In the genomic region with DNA sequence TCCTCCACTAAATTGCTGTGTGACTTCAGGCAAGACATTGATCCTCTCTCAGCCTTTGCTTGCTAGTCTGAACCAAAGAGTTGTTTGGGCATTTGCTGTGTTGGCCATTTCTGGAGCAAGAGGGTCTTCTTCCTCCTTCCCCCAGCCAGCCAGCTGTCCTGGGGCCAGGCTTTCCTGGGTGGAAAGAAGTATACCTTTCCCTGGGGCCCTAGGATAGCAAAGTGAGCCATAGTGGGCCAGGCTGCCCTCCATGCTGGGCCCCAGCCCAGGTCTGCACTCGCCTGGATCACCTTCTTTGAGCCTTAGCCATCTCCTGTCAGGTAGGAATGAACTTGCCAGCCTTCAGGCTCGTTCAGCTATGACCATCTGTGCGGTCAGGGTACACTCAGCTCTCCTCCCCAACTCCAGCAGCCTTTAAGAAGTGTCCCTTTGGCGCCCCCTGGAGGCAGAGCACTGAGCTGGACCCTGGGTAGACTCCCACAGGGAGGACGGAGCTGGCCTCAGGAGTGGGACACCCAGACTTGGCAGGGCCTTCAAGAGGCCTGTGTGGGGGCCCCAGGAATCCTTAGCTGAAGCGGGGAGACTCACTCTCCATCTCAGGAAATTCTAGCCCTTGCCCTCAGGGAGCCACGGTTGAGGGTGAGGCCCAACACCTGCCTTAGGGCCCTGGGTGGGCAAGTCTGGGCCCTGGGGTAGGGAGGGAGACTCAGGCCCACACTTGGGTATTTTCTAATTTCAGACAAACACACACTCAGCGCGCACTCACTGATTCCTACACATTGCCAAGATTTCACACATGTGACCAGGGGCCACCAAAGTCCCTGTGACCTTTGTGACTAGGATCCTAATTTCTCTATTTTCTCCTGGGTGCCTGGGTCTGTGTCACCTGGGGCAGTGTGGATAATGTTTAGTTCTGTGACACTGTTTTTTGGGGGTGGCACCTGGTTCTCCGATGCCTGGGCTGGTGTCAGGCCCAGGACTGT, we compare ENCODE assay signal across 8 cellular contexts. TPM values are rescaled to one million over a fixed set of nuclear protein-coding genes. Genes with fewer than 3 reads are reported as not detected.
DNase-seq lines count a peak whose midpoint lies in the region; ATAC-seq and TF ChIP-seq lines count a peak whose summit lies in the region.

No MANE protein-coding gene starts in this region.

- H3K36me3 ChIP-seq in MG63: no peaks in the 10 kb centered on the region
- H3K36me3 ChIP-seq in SK-N-MC (ENCODE audit: insufficient read depth, low read length): no peaks in the 10 kb centered on the region
- peaks cover 0 to 3% (median 1%) of the 10 kb centered on the region in 4 donors for H3K36me3 ChIP-seq in upper lobe of left lung

- H3K27ac ChIP-seq in SK-N-MC (no peak overlapping the region), upper lobe of left lung (peak overlapping the region in 2 of 4 donors; percentile 3 to 59)

- H3K9me3 Mint-ChIP-seq in activated naive CD4-positive, alpha-beta T cell treated with anti-CD3 and anti-CD28 coated beads, Interleukin-2, amount 10 ng/mL, durations not matched to agents 7 days and 5 days: no peaks in the 10 kb centered on the region
- peaks cover 4% of the 10 kb centered on the region for H3K9me3 Mint-ChIP-seq in glutamatergic neuron (ENCODE audit: unreplicated experiment)

- peaks cover 0 to 18% (median 10%) of the 10 kb centered on the region in 4 donors for H3K4me1 ChIP-seq in upper lobe of left lung

- peak; percentile 29 for DNase-seq in AG09309 (ENCODE audit: low read depth)
- peak; percentile 85 for DNase-seq in GM19238 (ENCODE audit: insufficient read length, low spot score)
- peak; percentile 69 for DNase-seq in MG63
- peak; percentile 22 for DNase-seq in SK-N-MC (ENCODE audit: low read depth, low spot score)
- DNase-seq in activated naive CD4-positive, alpha-beta T cell treated with anti-CD3 and anti-CD28 coated beads, Interleukin-2, amount 10 ng/mL, durations not matched to agents 7 days and 5 days: peak; percentile 91
- DNase-seq in glutamatergic neuron: peak; percentile 94
- DNase-seq in pons (ENCODE audit: low spot score): peak; percentile 70
- peak in 1 of 2 donors; percentile 84 for DNase-seq in upper lobe of left lung

- TF ChIP-seq POLR2A in upper lobe of left lung (IDR thresholded peaks at IDR 0.05): no peak

- WGBS in upper lobe of left lung, 2 donors: 35 to 75% methylated on average over 4 to 8 of the region's 10 CpGs

- H3K4me3 Mint-ChIP-seq in activated naive CD4-positive, alpha-beta T cell treated with anti-CD3 and anti-CD28 coated beads, Interleukin-2, amount 10 ng/mL, durations not matched to agents 7 days and 5 days: no peak overlapping the region
- H3K4me3 Mint-ChIP-seq in glutamatergic neuron (ENCODE audit: unreplicated experiment): no peak overlapping the region

- H3K4me3 ChIP-seq in AG09309 (ENCODE audit: control insufficient read depth, low read depth, low read length): no peak overlapping the region
- H3K4me3 ChIP-seq in MG63: no peak overlapping the region
- H3K4me3 ChIP-seq in SK-N-MC: no peak overlapping the region
- no peak overlapping the region for H3K4me3 ChIP-seq in upper lobe of left lung

- H3K27ac Mint-ChIP-seq in activated naive CD4-positive, alpha-beta T cell treated with anti-CD3 and anti-CD28 coated beads, Interleukin-2, amount 10 ng/mL, durations not matched to agents 7 days and 5 days: no peak overlapping the region
- no peak overlapping the region for H3K27ac Mint-ChIP-seq in glutamatergic neuron (ENCODE audit: unreplicated experiment)

- H3K27me3 Mint-ChIP-seq in activated naive CD4-positive, alpha-beta T cell treated with anti-CD3 and anti-CD28 coated beads, Interleukin-2, amount 10 ng/mL, durations not matched to agents 7 days and 5 days: peaks cover 13% of the 10 kb centered on the region
- H3K27me3 Mint-ChIP-seq in glutamatergic neuron (ENCODE audit: unreplicated experiment): peaks cover 4% of the 10 kb centered on the region

- no peak overlapping the region for H3K9ac ChIP-seq in SK-N-MC (ENCODE audit: insufficient read length)

- H3K4me1 Mint-ChIP-seq in activated naive CD4-positive, alpha-beta T cell treated with anti-CD3 and anti-CD28 coated beads, Interleukin-2, amount 10 ng/mL, durations not matched to agents 7 days and 5 days: no peaks in the 10 kb centered on the region
- no peaks in the 10 kb centered on the region for H3K4me1 Mint-ChIP-seq in glutamatergic neuron (ENCODE audit: low read depth, unreplicated experiment)

- TF ChIP-seq CTCF in AG09309 (IDR thresholded peaks at IDR 0.05; ENCODE audit: control insufficient read depth, insufficient read depth, low read depth, low read length, missing control alignments) (peak; percentile 97), glutamatergic neuron (IDR thresholded peaks at IDR 0.05; ENCODE audit: partially characterized antibody, unreplicated experiment) (peak; percentile 96), upper lobe of left lung (IDR thresholded peaks at IDR 0.05) (peak; percentile 80 to 89 (median 88))

- peaks cover 2% of the 10 kb centered on the region; the same call in 1 of the 2 replicates for H3K27me3 ChIP-seq in MG63
- H3K27me3 ChIP-seq in upper lobe of left lung: no peaks in the 10 kb centered on the region

- peak; percentile 83 to 90 for ATAC-seq in upper lobe of left lung (ENCODE audit: low FRiP score in 2 of 2)

- H3K36me3 Mint-ChIP-seq in activated naive CD4-positive, alpha-beta T cell treated with anti-CD3 and anti-CD28 coated beads, Interleukin-2, amount 10 ng/mL, durations not matched to agents 7 days and 5 days: no peaks in the 10 kb centered on the region
- no peaks in the 10 kb centered on the region for H3K36me3 Mint-ChIP-seq in glutamatergic neuron (ENCODE audit: unreplicated experiment)

- CTCF ChIA-PET in activated naive CD4-positive, alpha-beta T cell treated with anti-CD3 and anti-CD28 coated beads, Interleukin-2, amount 10 ng/mL, durations not matched to agents 7 days and 5 days (lab: Charles Lee): interaction anchor here (0.7 to 11.5 kb wide), 29 partner anchors 9 to 1612 kb away, joined by 3 to 524 read pairs (median 6); a partner anchor contains a TSS

- TF ChIP-seq EP300 in upper lobe of left lung (IDR thresholded peaks at IDR 0.05): no peak

- no peaks in the 10 kb centered on the region for H3K9me3 ChIP-seq in MG63
- H3K9me3 ChIP-seq in SK-N-MC (ENCODE audit: low read depth, low read length): no peaks in the 10 kb centered on the region
- H3K9me3 ChIP-seq in upper lobe of left lung: no peaks in the 10 kb centered on the region

RNA-seq across cellular contexts. Expression of a gene that starts 35.6 kb away (rescaled TPM):
- not detected in 2 replicates for total RNA-seq in MG63 (2014; rRNA removed; shearing (Covaris generic); ENCODE audit: low replicate concordance)
- 2.3 TPM for total RNA-seq in glutamatergic neuron (ENCODE audit: unreplicated experiment)
- total RNA-seq in upper lobe of left lung: under 1 TPM in 4 of 6 donors, not detected in 2; 0.22 to 0.94 (median 0.70) TPM

RNA-seq across cellular contexts. Expression of a gene that starts 54.1 kb away (rescaled TPM):
- not detected in 2 replicates for total RNA-seq in MG63 (2014; rRNA removed; shearing (Covaris generic); ENCODE audit: low replicate concordance)
- total RNA-seq in glutamatergic neuron (ENCODE audit: unreplicated experiment) (not detected), upper lobe of left lung (100 to 1,000 TPM in 4 of 6 donors, 10 to 100 TPM in 2; 86.2 to 366 (median 193) TPM)

Comparison
In these comparisons a context has a peak if more than half of its experiments do, and no peak if none do; other contexts are left out.
1. RNA of a gene that starts 54.1 kb away (total RNA-seq): 86.2 to 366 TPM in upper lobe of left lung; not detected in MG63 and not detected in glutamatergic neuron (single experiment); every median in the first group is over 10 times any median in the second.
2. Peak in every context shown above with its lines, with median percentiles within 50 percentile points of each other: CTCF ChIP-seq.